ENCODE assay signal across 8 cellular contexts in genomic region chr17:54901230-54901847, GRCh38. TPM values are rescaled to one million over a fixed set of nuclear protein-coding genes. Genes with fewer than 3 reads are reported as not detected.
DNase-seq lines count a peak whose midpoint lies in the region; ATAC-seq, FAIRE-seq and TF ChIP-seq lines count a peak whose summit lies in the region.

No MANE protein-coding gene starts in this region.

- peak overlapping the region; percentile 29 for H3K4ac ChIP-seq in H1 (replicated peaks; ENCODE audit: insufficient read length, low read depth, low read length)

- WGBS in H1 (ENCODE audit: extremely low coverage in 1 of 2, insufficient coverage in 1 of 2, insufficient read length in 1 of 2, insufficient replicate concordance in 2 of 2, low coverage in 1 of 2, low lambda C conversion rate in 2 of 2, missing lambda C conversion rate in 1 of 2), 2 experiments = 32% methylated on average over 9 of the region's 9 CpGs; no CpG with 5 or more reads in 1 of the 2 experiments

- no peak overlapping the region for H3K23ac ChIP-seq in H1 (ENCODE audit: insufficient read length)

- no peak for TF ChIP-seq RAD21 in H1 (IDR thresholded peaks at IDR 0.05 in 1 of 2, conservative IDR thresholded peaks at IDR 0.05 in 1 of 2; ENCODE audit: low read depth in 2 of 2, low read length in 2 of 2)

- no peaks in the 10 kb centered on the region for H3K9me3 Mint-ChIP-seq in T-helper 1 cell treated with Interleukin-12 subunit alpha and Interleukin-12 subunit beta and Interleukin-4 antibody, amounts not matched to agents 30 μg/mL and 1 μg/mL, for 36 hours
- no peaks in the 10 kb centered on the region for H3K9me3 Mint-ChIP-seq in neural crest cell

- peak overlapping the region; percentile 60 for H3K56ac ChIP-seq in H1 (replicated peaks; ENCODE audit: insufficient read length, low read depth, low read length)

- H3K4me2 ChIP-seq in H1 (ENCODE audit: insufficient read depth in 1 of 2, low read depth in 2 of 2, low read length in 2 of 2) = no peak overlapping the region; a peak in 3 of 4 replicates

- TF ChIP-seq CTCF in H1 (IDR thresholded peaks at IDR 0.05; ENCODE audit: control extremely low read depth in 1 of 3, insufficient read depth in 1 of 3, low read depth in 1 of 3, low read length in 3 of 3) (no peak), neural crest cell (conservative IDR thresholded peaks at IDR 0.05) (no peak)

- no peak for ATAC-seq in GM18519 (IDR thresholded peaks at IDR 0.05; ENCODE audit: low FRiP score, unreplicated experiment)

- peaks cover 4% of the 10 kb centered on the region; the same call in 1 of the 2 replicates for H3K23me2 ChIP-seq in H1 (ENCODE audit: low read depth, low read length)

- peak overlapping the region; percentile 79 for H4K91ac ChIP-seq in H1 (replicated peaks; ENCODE audit: insufficient read length, low read length)

- POLR2A ChIA-PET in H1 (lab: Charles Lee; ENCODE audit: partially characterized antibody) = interaction anchor here (0.9 kb wide), 1 partner anchor 11 kb away, joined by 3 read pairs; no protein-coding TSS in a partner anchor

- H3K79me1 ChIP-seq in H1 (ENCODE audit: low read depth, low read length) = peaks cover 5% of the 10 kb centered on the region; the same call in 1 of the 2 replicates

- peak overlapping the region; percentile 63; the same call in 1 of the 2 replicates for H4K8ac ChIP-seq in H1 (ENCODE audit: extremely low read depth, insufficient read depth, low read length)

- peaks cover 0 to 21% (median 11%) of the 10 kb centered on the region in 4 experiments; a peak in 5 of 8 replicates for H3K36me3 ChIP-seq in H1 (ENCODE audit: control insufficient read depth in 2 of 4, insufficient read depth in 4 of 4, low read length in 3 of 4)
- H3K36me3 ChIP-seq in effector memory CD4-positive, alpha-beta T cell (ENCODE audit: control insufficient read depth, insufficient read depth, low read length) = no peaks in the 10 kb centered on the region

- no peak overlapping the region for H4K5ac ChIP-seq in H1 (ENCODE audit: insufficient read length, low read depth, low read length)

- peak overlapping the region; percentile 61 for H2BK5ac ChIP-seq in H1 (ENCODE audit: low read depth, low read length)

- H3K79me2 ChIP-seq in H1 (ENCODE audit: control insufficient read depth in 1 of 2, insufficient read depth in 2 of 2, low read length in 2 of 2) = peaks cover 6 to 21% of the 10 kb centered on the region in 2 experiments

- peak overlapping the region; percentile 29; the same call in 1 of the 2 replicates for H2AFZ ChIP-seq in H1 (ENCODE audit: low read length)

- H3K4me3 ChIP-seq in H1 (ENCODE audit: extremely low read depth in 1 of 4, insufficient read depth in 2 of 4, low read depth in 3 of 4, low read length in 4 of 4) = peak overlapping the region in 3 of 4 experiments; percentile 83 to 89 (median 85); a peak in 6 of 8 replicates
- no peak overlapping the region for H3K4me3 ChIP-seq in effector memory CD4-positive, alpha-beta T cell (ENCODE audit: insufficient read depth, low read depth, low read length, poor library complexity, severe bottlenecking)

- H3K4me1 ChIP-seq in H1 (replicated peaks in 1 of 4; ENCODE audit: control insufficient read depth in 3 of 4, insufficient read depth in 4 of 4, low read length in 3 of 4) = peaks cover 4 to 11% (median 9%) of the 10 kb centered on the region in 4 experiments; a peak in 4 of 7 replicates
- no peaks in the 10 kb centered on the region for H3K4me1 ChIP-seq in effector memory CD4-positive, alpha-beta T cell (ENCODE audit: control insufficient read depth, insufficient read depth, low read length, poor library complexity, severe bottlenecking)

- peak overlapping the region; percentile 83 for H3K27ac ChIP-seq in H1 (ENCODE audit: low read depth, low read length)
- no peak overlapping the region for H3K27ac ChIP-seq in effector memory CD4-positive, alpha-beta T cell (ENCODE audit: insufficient read depth, low read length, poor library complexity, severe bottlenecking)

- no peak overlapping the region for H3K14ac ChIP-seq in H1 (ENCODE audit: insufficient read length)

- no peak overlapping the region for H2BK120ac ChIP-seq in H1 (replicated peaks; ENCODE audit: low read depth, low read length)

- peak overlapping the region; percentile 66 to 94 (median 80) for H3K9ac ChIP-seq in H1 (replicated peaks in 1 of 4; ENCODE audit: extremely low read depth in 1 of 4, low read depth in 3 of 4, low read length in 3 of 4)

- no peak overlapping the region for H3K27ac Mint-ChIP-seq in T-helper 1 cell treated with Interleukin-12 subunit alpha and Interleukin-12 subunit beta and Interleukin-4 antibody, amounts not matched to agents 30 μg/mL and 1 μg/mL, for 36 hours
- H3K27ac Mint-ChIP-seq in neural crest cell (ENCODE audit: unreplicated experiment) = peak overlapping the region; percentile 89

- H3K36me3 Mint-ChIP-seq in T-helper 1 cell treated with Interleukin-12 subunit alpha and Interleukin-12 subunit beta and Interleukin-4 antibody, amounts not matched to agents 30 μg/mL and 1 μg/mL, for 36 hours (ENCODE audit: low read depth) = no peaks in the 10 kb centered on the region
- peaks cover 6% of the 10 kb centered on the region for H3K36me3 Mint-ChIP-seq in neural crest cell (ENCODE audit: low read depth)

- 0 out of 2 replicates have a peak overlapping the region, but pooled peaks have one; percentile 88 for H3K18ac ChIP-seq in H1 (ENCODE audit: extremely low read depth, low read length)

- H3K4me1 Mint-ChIP-seq in T-helper 1 cell treated with Interleukin-12 subunit alpha and Interleukin-12 subunit beta and Interleukin-4 antibody, amounts not matched to agents 30 μg/mL and 1 μg/mL, for 36 hours (ENCODE audit: low read depth) = peaks cover 3% of the 10 kb centered on the region
- H3K4me1 Mint-ChIP-seq in neural crest cell = peaks cover 20% of the 10 kb centered on the region

- no peaks in the 10 kb centered on the region for H3K9me3 ChIP-seq in H1 (ENCODE audit: insufficient read depth in 2 of 2, low read depth in 1 of 2, low read length in 1 of 2)
- no peaks in the 10 kb centered on the region for H3K9me3 ChIP-seq in effector memory CD4-positive, alpha-beta T cell (ENCODE audit: control insufficient read depth, low read length)

- H2AK5ac ChIP-seq in H1 (ENCODE audit: low read depth, low read length) = peak overlapping the region; percentile 47; the same call in 1 of the 2 replicates

- peaks cover 0 to 3% of the 10 kb centered on the region in 2 experiments for H4K20me1 ChIP-seq in H1 (replicated peaks in 1 of 2; ENCODE audit: control insufficient read depth in 1 of 2, insufficient read depth in 2 of 2, low read length in 2 of 2)

- TF ChIP-seq EP300 in H1 (IDR thresholded peaks at IDR 0.05; ENCODE audit: borderline replicate concordance in 1 of 2, low read depth in 2 of 2, low read length in 2 of 2) = no peak

- no peaks in the 10 kb centered on the region for H3K27me3 ChIP-seq in H1 (replicated peaks in 1 of 4; ENCODE audit: control insufficient read depth in 3 of 4, extremely low read depth in 1 of 4, insufficient read depth in 3 of 4, low read length in 3 of 4)
- H3K27me3 ChIP-seq in effector memory CD4-positive, alpha-beta T cell (replicated peaks; ENCODE audit: control insufficient read depth, insufficient read depth, low read length, poor library complexity, severe bottlenecking) = no peaks in the 10 kb centered on the region

- CTCF ChIA-PET in H1 (lab: Charles Lee; ENCODE audit: partially characterized antibody) = interaction anchor here (1.0 kb wide), 1 partner anchor 17 kb away, joined by 3 read pairs; no protein-coding TSS in a partner anchor

- no peak overlapping the region for H2BK20ac ChIP-seq in H1 (ENCODE audit: low read length)

- peaks cover 39% of the 10 kb centered on the region for H3K27me3 Mint-ChIP-seq in T-helper 1 cell treated with Interleukin-12 subunit alpha and Interleukin-12 subunit beta and Interleukin-4 antibody, amounts not matched to agents 30 μg/mL and 1 μg/mL, for 36 hours (ENCODE audit: low read depth)
- H3K27me3 Mint-ChIP-seq in neural crest cell (ENCODE audit: low read depth) = peaks cover 22% of the 10 kb centered on the region

- no peak overlapping the region for H2BK15ac ChIP-seq in H1 (ENCODE audit: low read length)

- H2BK12ac ChIP-seq in H1 (ENCODE audit: low read depth, low read length) = 0 out of 2 replicates have a peak overlapping the region, but pooled peaks have one; percentile 55

- H3K4me3 Mint-ChIP-seq in T-helper 1 cell treated with Interleukin-12 subunit alpha and Interleukin-12 subunit beta and Interleukin-4 antibody, amounts not matched to agents 30 μg/mL and 1 μg/mL, for 36 hours = peak overlapping the region; percentile 26
- peak overlapping the region; percentile 94 for H3K4me3 Mint-ChIP-seq in neural crest cell

- no peak for TF ChIP-seq POLR2A in H1 (IDR thresholded peaks at IDR 0.05; ENCODE audit: control extremely low read depth in 1 of 2, low read depth in 2 of 2, low read length in 2 of 2)

- DNase-seq in T-helper 1 cell (no peak), NCI-H510A treated with DMSO at 0.1 percent for 48 hours (lab: John Stamatoyannopoulos, UW) (peak; percentile 67), H1 (ENCODE audit: low read depth in 1 of 2, low spot score in 2 of 2) (no peak), neural crest cell (ENCODE audit: low read depth, low spot score) (no peak), germinal center (ENCODE audit: low spot score) (no peak)
- DNase-seq in effector memory CD4-positive, alpha-beta T cell = no peak

- FAIRE-seq in H1 (lab: Jason Lieb, UNC) = no peak

TF ChIP-seq in H1, 55 proteins besides CTCF, POLR2A, EP300 and RAD21:
- TF ChIP-seq KDM1A (IDR thresholded peaks at IDR 0.05; ENCODE audit: borderline replicate concordance, low read length) (peak; percentile 48), NANOG (IDR thresholded peaks at IDR 0.05; ENCODE audit: insufficient read depth, low read depth, low read length, poor library complexity, severe bottlenecking) (no peak), SIN3A (conservative IDR thresholded peaks at IDR 0.05 in 1 of 2, IDR thresholded peaks at IDR 0.05 in 1 of 2; ENCODE audit: low read depth in 1 of 2, low read length in 2 of 2) (0 out of 4 replicates have a peak, but pooled peaks of 1 of the 2 experiments have one; percentile 1)

RNA-seq across cellular contexts. Expression of gene TOM1L1, which starts 0.7 kb away (rescaled TPM):
- total RNA-seq in H1 (2021; fragmentation: NEBNext Ultra II Directional; extraction: Animal tissue kit (Norgen Biotek cat#: 25700)) = 57.1 and 60.8 TPM in 2 replicates
- polyA plus RNA-seq in H1 (2011; rRNA removed) = 21.3 and 47.0 TPM in 2 replicates
- polyA plus RNA-seq in H1 (2011; cell fraction: cytosol; rRNA removed) = 50.1 TPM
- polyA plus RNA-seq in H1 (2011; cell fraction: nucleus; rRNA removed) = 37.8 TPM
- 53.3 to 79.2 TPM (median 64.4 TPM) in 4 replicates for polyA plus RNA-seq in H1 (2012, experiment 1 of 2)
- polyA plus RNA-seq in H1 (2012, experiment 2 of 2) = 12.0 TPM
- 42.1 TPM for polyA plus RNA-seq in H1 (2013, experiment 1 of 2)
- 37.6 TPM for polyA plus RNA-seq in H1 (2013, experiment 2 of 2)
- 59.8 and 114 TPM in 2 replicates for polyA minus RNA-seq in H1 (2011; rRNA and poly(A)+ RNA removed)
- polyA minus RNA-seq in H1 (2011; cell fraction: cytosol; rRNA and poly(A)+ RNA removed) = 38.2 TPM
- 102 TPM for polyA minus RNA-seq in H1 (2011; cell fraction: nucleus; rRNA and poly(A)+ RNA removed)
- 27.7 and 27.8 TPM in 2 replicates for total RNA-seq in neural crest cell
